Comparison of ENCODE assay signal across 8 cellular contexts in the genomic region with DNA sequence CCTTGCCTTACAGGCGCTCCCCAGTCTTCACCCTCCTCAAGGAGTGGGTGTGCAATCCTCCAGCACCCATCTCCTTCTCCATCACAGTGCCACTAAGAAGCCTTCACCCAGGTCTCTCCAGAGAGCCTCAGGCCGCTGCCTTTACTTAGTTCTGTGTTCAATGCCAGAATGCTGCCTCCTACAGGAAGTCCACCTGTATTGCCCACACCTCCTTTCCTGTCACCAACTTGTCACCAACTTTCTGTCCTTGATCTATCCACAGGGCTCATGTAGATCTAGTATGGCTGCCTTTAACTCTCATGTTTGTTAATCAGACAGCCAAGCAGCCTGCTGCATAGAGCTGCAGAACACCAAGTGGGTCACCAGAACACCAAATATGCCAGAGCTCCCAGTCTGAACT. TPM values are rescaled to one million over a fixed set of nuclear protein-coding genes. Genes with fewer than 3 reads are reported as not detected.
DNase-seq lines count a peak whose midpoint lies in the region; TF ChIP-seq lines count a peak whose summit lies in the region.

No MANE protein-coding gene starts in this region.

- H3K9me3 ChIP-seq in OCI-LY3 (ENCODE audit: insufficient read depth, low read length) (no peaks in the 10 kb centered on the region), esophagus muscularis mucosa (no peaks in the 10 kb centered on the region), thyroid gland (no peaks in the 10 kb centered on the region)

- DNase-seq in activated effector memory CD4-positive, alpha-beta T cell treated with anti-CD3 and anti-CD28 coated beads, Interleukin-2, amount 50 U/mL, for 16 hours = peak; percentile 76
- DNase-seq in activated effector memory CD4-positive, alpha-beta T cell treated with Interleukin-2 at 50 U/mL for 16 hours = no peak
- DNase-seq in endothelial cell (ENCODE audit: low spot score) = no peak
- peak; percentile 16 for DNase-seq in stimulated activated naive CD4-positive, alpha-beta T cell treated with Interleukin-2 at 50 U/mL for 16 hours (lab: John Stamatoyannopoulos, UW)
- DNase-seq in esophagus muscularis mucosa (ENCODE audit: extremely low spot score) = no peak
- no peak for DNase-seq in thyroid gland
- DNase-seq in dedifferentiated amniotic fluid mesenchymal stem cell (ENCODE audit: extremely low spot score) = no peak

- peak overlapping the region; percentile 82 for H3K27ac ChIP-seq in OCI-LY3 (ENCODE audit: low read length)
- H3K27ac ChIP-seq in esophagus muscularis mucosa (replicated peaks in 1 of 4) = no peak overlapping the region
- H3K27ac ChIP-seq in thyroid gland = no peak overlapping the region

- peak overlapping the region; percentile 52; the same call in 1 of the 2 replicates for H3K9ac ChIP-seq in OCI-LY3 (ENCODE audit: low read length)

- TF ChIP-seq EP300 in esophagus muscularis mucosa (IDR thresholded peaks at IDR 0.05) = no peak

- no peak overlapping the region for H3K4me3 Mint-ChIP-seq in endothelial cell (ENCODE audit: unreplicated experiment)

- H3K27ac Mint-ChIP-seq in endothelial cell (ENCODE audit: unreplicated experiment) = peak overlapping the region; percentile 52

- peaks cover 32% of the 10 kb centered on the region for H3K79me2 ChIP-seq in OCI-LY3 (ENCODE audit: low read length)

- H3K4me1 ChIP-seq in OCI-LY3 (ENCODE audit: low read length) = peaks cover 49% of the 10 kb centered on the region
- H3K4me1 ChIP-seq in esophagus muscularis mucosa = peaks cover 15 to 19% (median 16%) of the 10 kb centered on the region in 4 donors
- peaks cover 9 to 12% of the 10 kb centered on the region in 2 donors for H3K4me1 ChIP-seq in thyroid gland

- 47% methylated on average over 2 of the region's 2 CpGs for WGBS in esophagus muscularis mucosa
- 52 to 57% methylated on average over 2 of the region's 2 CpGs for WGBS in thyroid gland, 2 donors

- peak overlapping the region; percentile 61 for H3K4me2 ChIP-seq in OCI-LY3 (ENCODE audit: low read length)

- no peak overlapping the region for H2AFZ ChIP-seq in OCI-LY3 (ENCODE audit: low read depth, low read length)

- H3K4me3 ChIP-seq in OCI-LY3 (ENCODE audit: low read length) (no peak overlapping the region; the same call in 1 of the 2 replicates), esophagus muscularis mucosa (no peak overlapping the region), thyroid gland (replicated peaks in 1 of 3) (no peak overlapping the region)

- peaks cover 16% of the 10 kb centered on the region for H3K4me1 Mint-ChIP-seq in endothelial cell (ENCODE audit: unreplicated experiment)

- H3K27me3 Mint-ChIP-seq in endothelial cell (ENCODE audit: unreplicated experiment) = peaks cover 5% of the 10 kb centered on the region

- no peaks in the 10 kb centered on the region for H3K36me3 Mint-ChIP-seq in endothelial cell (ENCODE audit: low read depth, unreplicated experiment)

- no peak for TF ChIP-seq POLR2A in esophagus muscularis mucosa (IDR thresholded peaks at IDR 0.05; ENCODE audit: low read depth)
- TF ChIP-seq POLR2A in thyroid gland (IDR thresholded peaks at IDR 0.05) = no peak

- no peaks in the 10 kb centered on the region for H4K20me1 ChIP-seq in OCI-LY3 (ENCODE audit: insufficient read depth, low read length)

- intact Hi-C loops in esophagus muscularis mucosa (cut with DNase I) = no loop called here
- intact Hi-C loops in thyroid gland (cut with DNase I) = no loop called here

- H3K36me3 ChIP-seq in OCI-LY3 (replicated peaks; ENCODE audit: low read depth, low read length) (peaks cover 11% of the 10 kb centered on the region), esophagus muscularis mucosa (no peaks in the 10 kb centered on the region), thyroid gland (no peaks in the 10 kb centered on the region)

- H3K27me3 ChIP-seq in OCI-LY3 (ENCODE audit: low read depth, low read length) (no peaks in the 10 kb centered on the region), esophagus muscularis mucosa (peaks cover 0 to 30% (median 3%) of the 10 kb centered on the region in 4 donors), thyroid gland (no peaks in the 10 kb centered on the region)

- peak; percentile 64 for TF ChIP-seq CTCF in OCI-LY3 (IDR thresholded peaks at IDR 0.05; ENCODE audit: low read depth, low read length)
- TF ChIP-seq CTCF in endothelial cell (IDR thresholded peaks at IDR 0.05; ENCODE audit: unreplicated experiment) = peak; percentile 45
- TF ChIP-seq CTCF in esophagus muscularis mucosa (IDR thresholded peaks at IDR 0.05) = no peak
- TF ChIP-seq CTCF in thyroid gland (IDR thresholded peaks at IDR 0.05) = no peak

- H3K9me3 Mint-ChIP-seq in endothelial cell (ENCODE audit: unreplicated experiment) = no peaks in the 10 kb centered on the region

RNA-seq across cellular contexts. Expression of a gene that starts 0.5 kb away (rescaled TPM):
- total RNA-seq in endothelial cell (ENCODE audit: unreplicated experiment) (1.7 TPM), esophagus muscularis mucosa (1 to 10 TPM; 1.9 to 9.3 (median 6.8) TPM), thyroid gland (10 to 100 TPM in 1 of 4 donors, 1 to 10 TPM in 2, not detected in 1; 2.5 to 23.4 (median 3.2) TPM)

RNA-seq across cellular contexts. Expression of a gene that starts 3.3 kb away (rescaled TPM):
- not detected for total RNA-seq in endothelial cell (ENCODE audit: unreplicated experiment)
- total RNA-seq in esophagus muscularis mucosa = 1 to 10 TPM in 1 of 4 donors, under 1 TPM in 1, not detected in 2; 0.57 to 1.5 TPM
- not detected for total RNA-seq in thyroid gland

RNA-seq across cellular contexts. Expression of a gene that starts 7.3 kb away (rescaled TPM):
- total RNA-seq in endothelial cell (ENCODE audit: unreplicated experiment) = not detected
- not detected for total RNA-seq in esophagus muscularis mucosa
- not detected for total RNA-seq in thyroid gland

RNA-seq across cellular contexts. Expression of a gene that starts 10.2 kb away (rescaled TPM):
- total RNA-seq in endothelial cell (ENCODE audit: unreplicated experiment) (not detected), esophagus muscularis mucosa (1 to 10 TPM in 1 of 4 donors, under 1 TPM in 1, not detected in 2; 0.17 to 1.5 TPM), thyroid gland (under 1 TPM in 1 of 4 donors, not detected in 3; 0.42 TPM)

RNA-seq across cellular contexts. Expression of a gene that starts 13.4 kb away (rescaled TPM):
- total RNA-seq in endothelial cell (ENCODE audit: unreplicated experiment) = not detected
- not detected for total RNA-seq in esophagus muscularis mucosa
- total RNA-seq in thyroid gland = not detected

Comparison
In these comparisons a context has a peak if more than half of its experiments do, and no peak if none do; other contexts are left out.
1. DNase-seq: peak in activated effector memory CD4-positive, alpha-beta T cell treated with anti-CD3 and anti-CD28 coated beads, Interleukin-2, amount 50 U/mL, for 16 hours (single experiment) and stimulated activated naive CD4-positive, alpha-beta T cell treated with Interleukin-2 at 50 U/mL for 16 hours (single experiment); none in activated effector memory CD4-positive, alpha-beta T cell treated with Interleukin-2 at 50 U/mL for 16 hours (single experiment), endothelial cell (single experiment), esophagus muscularis mucosa (single experiment), thyroid gland (0 of 2) and dedifferentiated amniotic fluid mesenchymal stem cell (single experiment).
2. CTCF ChIP-seq: peak in OCI-LY3 (single experiment) and endothelial cell (single experiment); none in esophagus muscularis mucosa (0 of 3) and thyroid gland (0 of 6).